Comparison of ENCODE assay signal across 28 cellular contexts in the genomic region with DNA sequence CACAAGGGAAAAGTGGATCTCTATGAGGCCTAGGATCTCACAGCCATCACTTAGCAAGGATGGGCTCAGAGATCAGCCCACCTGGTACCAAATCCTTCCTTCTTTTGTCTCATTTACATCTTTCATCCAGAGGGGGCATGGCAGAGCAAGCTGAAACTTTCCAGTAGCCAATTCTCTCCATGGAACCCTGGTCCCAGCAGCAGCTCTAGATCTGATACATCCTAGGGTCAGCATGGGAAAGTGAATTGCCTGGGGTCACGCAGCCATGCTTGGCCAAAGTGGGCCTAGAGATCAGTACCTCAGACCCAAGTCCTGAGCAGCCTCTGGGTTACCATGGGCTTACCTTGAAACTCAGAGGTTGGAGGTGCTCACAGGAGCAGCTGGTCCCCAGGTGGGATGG.
DNase-seq lines count a peak whose midpoint lies in the region; ATAC-seq and TF ChIP-seq lines count a peak whose summit lies in the region.
"Had no signal": no experiment of that assay in that cellular context is flagged by ENCODE, and none has a peak within 500 bp of the region (broad histone marks: within the 10 kb centered on the region; RNA-seq: fewer than 3 reads in every experiment).

No MANE protein-coding gene starts in this region.

- H3K36me3 Mint-ChIP-seq in activated CD4-positive, alpha-beta T cell treated with anti-CD3 and anti-CD28 coated beads, Interleukin-2, amount 10 ng/mL, durations not matched to agents 24 days and 14 days (ENCODE audit: low read depth): no peaks in the 10 kb centered on the region
- H3K36me3 Mint-ChIP-seq: activated naive CD8-positive, alpha-beta T cell had no signal

- H3K4me2 ChIP-seq in PC-3 (ENCODE audit: low read length) (no peak overlapping the region), MM.1S (ENCODE audit: low read depth, low read length) (no peak overlapping the region)
- H3K4me2 ChIP-seq: smooth muscle cell had no signal

- H3K4me3 ChIP-seq in PC-3 (ENCODE audit: low read length) (no peak overlapping the region), choroid plexus epithelial cell (ENCODE audit: low read depth, low read length) (no peak overlapping the region), MM.1S (ENCODE audit: low read length) (no peak overlapping the region)
- H3K4me3 ChIP-seq: left ventricle myocardium inferior, right atrium auricular region, smooth muscle cell, suprapubic skin had no signal

- H3K79me2 ChIP-seq in PC-3 (ENCODE audit: low read length) (no peaks in the 10 kb centered on the region), MM.1S (ENCODE audit: low read length) (no peaks in the 10 kb centered on the region)
- H3K79me2 ChIP-seq: parathyroid adenoma had no signal

- DNase-seq in activated CD4-positive, alpha-beta T cell treated with anti-CD3 and anti-CD28 coated beads, Interleukin-2, amount 10 ng/mL, durations not matched to agents 24 days and 14 days: peak; percentile 41
- no peak for DNase-seq in activated CD4-positive, alpha-beta T cell treated with anti-CD3 and anti-CD28 coated beads, Interleukin-2, amount 50 U/mL, for 48 hours
- DNase-seq in PC-3 (no peak), choroid plexus epithelial cell (ENCODE audit: low read depth) (no peak), MM.1S (no peak)
- no peak for DNase-seq in activated T-cell treated with anti-CD3 and anti-CD28 coated beads, Interleukin-2, amount 50 U/mL, for 48 hours
- DNase-seq: activated CD4-positive, alpha-beta T cell treated with anti-CD3 and anti-CD28 coated beads for 4 hours; activated CD8-positive, alpha-beta memory T cell treated with anti-CD3 and anti-CD28 coated beads for 24 hours; activated effector memory CD4-positive, alpha-beta T cell treated with anti-CD3 and anti-CD28 coated beads, Interleukin-2, amount 50 U/mL, for 16 hours; activated T-cell treated with anti-CD3 and anti-CD28 coated beads, Interleukin-2, amount 50 U/mL, for 1 hour; AML-193; CD4-positive, alpha-beta T cell; H7; left ventricle myocardium inferior; mesenchymal stem cell; NCI-H187 treated with DMSO at 0.1 percent for 48 hours; NCI-H226; NCI-H526 treated with DMSO at 0.1 percent for 48 hours; SIG-M5; stimulated activated CD4-positive, alpha-beta T cell treated with anti-CD3 and anti-CD28 coated beads, Interleukin-1b, Interleukin-23, amount 100 ng/mL, for 48 hours; stimulated activated naive CD4-positive, alpha-beta T cell treated with Interleukin-2 at 50 U/mL for 16 hours had no signal

- intact Hi-C loops in activated CD4-positive, alpha-beta T cell treated with anti-CD3 and anti-CD28 coated beads, Interleukin-2, amount 10 ng/mL, durations not matched to agents 24 days and 14 days (cut with micrococcal nuclease): loop anchor here (5.0 kb wide), 1 partner anchor 254 kb away; no protein-coding TSS in a partner anchor
- intact Hi-C loops in PC-3 (cut with micrococcal nuclease): no loop called here

- H3K4me1 Mint-ChIP-seq in activated CD4-positive, alpha-beta T cell treated with anti-CD3 and anti-CD28 coated beads, Interleukin-2, amount 10 ng/mL, durations not matched to agents 24 days and 14 days: peaks cover 2% of the 10 kb centered on the region

- H3K4me1 ChIP-seq in PC-3 (ENCODE audit: insufficient read depth, low read length) (no peaks in the 10 kb centered on the region), MM.1S (ENCODE audit: low read length) (no peaks in the 10 kb centered on the region)
- H3K4me1 ChIP-seq: left ventricle myocardium inferior, parathyroid adenoma, right atrium auricular region, suprapubic skin had no signal

- no peaks in the 10 kb centered on the region for H3K9me3 Mint-ChIP-seq in activated CD4-positive, alpha-beta T cell treated with anti-CD3 and anti-CD28 coated beads, Interleukin-2, amount 10 ng/mL, durations not matched to agents 24 days and 14 days
- H3K9me3 Mint-ChIP-seq: CD4-positive, alpha-beta T cell had no signal

- ATAC-seq in PC-3 (no peak), HG03442 (IDR thresholded peaks at IDR 0.05; ENCODE audit: unreplicated experiment) (no peak), GM18517 (IDR thresholded peaks at IDR 0.05; ENCODE audit: unreplicated experiment) (no peak)

- H3K9me2 ChIP-seq in PC-3 (replicated peaks; ENCODE audit: low read length): no peaks in the 10 kb centered on the region
- no peaks in the 10 kb centered on the region for H3K9me2 ChIP-seq in MM.1S (replicated peaks; ENCODE audit: insufficient read depth, low read length)

- CTCF ChIA-PET in PC-3 (lab: Charles Lee): no interaction called here

- POLR2A ChIA-PET in PC-3 (lab: Charles Lee; ENCODE audit: unreplicated experiment): no interaction called here

- H3K4me3 Mint-ChIP-seq in activated CD4-positive, alpha-beta T cell treated with anti-CD3 and anti-CD28 coated beads, Interleukin-2, amount 10 ng/mL, durations not matched to agents 24 days and 14 days: no peak overlapping the region
- H3K4me3 Mint-ChIP-seq: activated naive CD8-positive, alpha-beta T cell; CD4-positive, alpha-beta T cell had no signal

- no peaks in the 10 kb centered on the region for H4K20me1 ChIP-seq in PC-3 (ENCODE audit: low read length)
- H4K20me1 ChIP-seq in MM.1S (ENCODE audit: insufficient read depth, low read length): no peaks in the 10 kb centered on the region

- H3K9me3 ChIP-seq in PC-3 (ENCODE audit: low read length) (no peaks in the 10 kb centered on the region), MM.1S (replicated peaks; ENCODE audit: insufficient read depth, low read length) (no peaks in the 10 kb centered on the region)
- H3K9me3 ChIP-seq: left ventricle myocardium inferior, right atrium auricular region, suprapubic skin had no signal

- H2AFZ ChIP-seq in PC-3 (ENCODE audit: low read length): no peak overlapping the region
- H2AFZ ChIP-seq in MM.1S (ENCODE audit: low read length): no peak overlapping the region
- H2AFZ ChIP-seq: parathyroid adenoma had no signal

- BruUV-seq in PC-3 (replicated peaks; lab: Mats Ljungman, UMichigan): no TSS peak

- H3K27ac Mint-ChIP-seq in activated CD4-positive, alpha-beta T cell treated with anti-CD3 and anti-CD28 coated beads, Interleukin-2, amount 10 ng/mL, durations not matched to agents 24 days and 14 days: no peak overlapping the region
- H3K27ac Mint-ChIP-seq: activated naive CD8-positive, alpha-beta T cell; CD4-positive, alpha-beta T cell had no signal

- 0 out of 2 replicates have a peak, but pooled peaks have one; percentile 12 for TF ChIP-seq CTCF in PC-3 (conservative IDR thresholded peaks at IDR 0.05; ENCODE audit: low read depth, low read length)
- peak; percentile 20 for TF ChIP-seq CTCF in choroid plexus epithelial cell (conservative IDR thresholded peaks at IDR 0.05; ENCODE audit: low read depth, low read length)
- no peak for TF ChIP-seq CTCF in MM.1S (IDR thresholded peaks at IDR 0.05; ENCODE audit: low read length)

- peaks cover 8% of the 10 kb centered on the region for H3K27me3 Mint-ChIP-seq in activated CD4-positive, alpha-beta T cell treated with anti-CD3 and anti-CD28 coated beads, Interleukin-2, amount 10 ng/mL, durations not matched to agents 24 days and 14 days
- H3K27me3 Mint-ChIP-seq: activated naive CD8-positive, alpha-beta T cell had no signal

- no peaks in the 10 kb centered on the region for H3K36me3 ChIP-seq in PC-3 (ENCODE audit: low read depth, low read length)
- H3K36me3 ChIP-seq in MM.1S (replicated peaks; ENCODE audit: insufficient read depth, low read length): no peaks in the 10 kb centered on the region
- H3K36me3 ChIP-seq: left ventricle myocardium inferior, right atrium auricular region, suprapubic skin had no signal

- H3K9ac ChIP-seq in PC-3 (ENCODE audit: low read length) (no peak overlapping the region), MM.1S (ENCODE audit: low read length) (no peak overlapping the region)
- H3K9ac ChIP-seq: parathyroid adenoma had no signal

- no peaks in the 10 kb centered on the region for H3F3A ChIP-seq in PC-3 (ENCODE audit: low read length, unreplicated experiment)
- H3F3A ChIP-seq in MM.1S (ENCODE audit: insufficient read depth, low read length): no peaks in the 10 kb centered on the region

- H3K27ac ChIP-seq in PC-3 (ENCODE audit: low read length) (no peak overlapping the region), MM.1S (ENCODE audit: low read length) (no peak overlapping the region)
- H3K27ac ChIP-seq: left ventricle myocardium inferior, parathyroid adenoma, right atrium auricular region, suprapubic skin had no signal

- H3K27me3 ChIP-seq in PC-3 (ENCODE audit: low read length) (no peaks in the 10 kb centered on the region), MM.1S (replicated peaks; ENCODE audit: insufficient read depth, low read length) (no peaks in the 10 kb centered on the region)
- H3K27me3 ChIP-seq: right atrium auricular region, suprapubic skin had no signal
